1 cellular context compared by ENCODE assay signal in the genomic region with DNA sequence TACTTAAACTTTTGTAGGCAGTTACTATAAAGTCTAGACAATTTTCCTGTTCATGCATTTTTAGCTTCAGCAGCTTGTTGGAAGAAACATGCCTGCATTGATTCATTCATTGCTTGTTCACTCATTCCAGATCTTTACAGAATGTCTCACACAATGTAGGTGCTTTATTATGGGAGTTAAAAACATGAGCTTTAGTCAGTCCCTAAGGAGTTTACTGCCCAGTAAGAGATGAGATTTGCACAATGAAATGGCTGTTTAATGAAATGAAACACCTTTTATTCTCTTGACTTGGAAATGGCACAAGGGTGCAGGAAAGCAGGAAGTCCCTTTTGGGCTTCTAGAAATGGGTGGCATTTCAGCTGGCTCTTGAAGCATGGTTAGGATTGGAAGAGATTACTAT.
TF ChIP-seq lines count a peak whose summit lies in the region.

No MANE protein-coding gene starts in this region.

TF ChIP-seq in endothelial cell of umbilical vein, 7 proteins besides CTCF, POLR2A, EP300 and RAD21 (continued from another document):
- TF ChIP-seq EZH2 (IDR thresholded peaks at IDR 0.05; ENCODE audit: borderline replicate concordance, low read depth, low read length, severe bottlenecking) (no peak), GATA2 (IDR thresholded peaks at IDR 0.05; ENCODE audit: insufficient read depth, insufficient read length, low read depth, low read length) (no peak), POLR2AphosphoS5 (IDR thresholded peaks at IDR 0.05; ENCODE audit: insufficient read depth, low read depth, low read length) (no peak)
